12 cellular contexts compared by ENCODE assay signal in genomic region chr12:25107920-25108319, GRCh38.
A peak's percentile ranks its signal among the peaks of the same experiment; 100 is the strongest.
DNase-seq lines count a peak whose midpoint lies in the region; ATAC-seq and TF ChIP-seq lines count a peak whose summit lies in the region.
"Had no signal": no experiment of that assay in that cellular context is flagged by ENCODE, and none has a peak within 500 bp of the region (broad histone marks: within the 10 kb centered on the region; RNA-seq: fewer than 3 reads in every experiment).

No MANE protein-coding gene starts in this region.

- H3K27me3 Mint-ChIP-seq in activated T-cell treated with anti-CD3 and anti-CD28 coated beads, Interleukin-2, amount 50 U/mL, for 24 hours: no peaks in the 10 kb centered on the region
- H3K27me3 Mint-ChIP-seq: activated naive CD8-positive, alpha-beta T cell treated with anti-CD3 and anti-CD28 coated beads, Interleukin-2, amount 50 U/mL, for 24 hours had no signal

- no peak for TF ChIP-seq CTCF in left lung (IDR thresholded peaks at IDR 0.05)

- no peak overlapping the region for H3K9ac ChIP-seq in mesendoderm (ENCODE audit: low read length)

- no peak overlapping the region for H3K23ac ChIP-seq in mesendoderm (ENCODE audit: low read length)

- ATAC-seq in HG02571 (IDR thresholded peaks at IDR 0.05; ENCODE audit: unreplicated experiment) (peak; percentile 88), HG03457 (IDR thresholded peaks at IDR 0.05; ENCODE audit: unreplicated experiment) (peak; percentile 94), left lung (no peak)
- ATAC-seq: activated naive CD8-positive, alpha-beta T cell treated with anti-CD3 and anti-CD28 coated beads, Interleukin-2, amount 50 U/mL, for 24 hours had no signal

- H3K27ac ChIP-seq in left lung (no peak overlapping the region), mesendoderm (ENCODE audit: low read depth, low read length) (no peak overlapping the region)
- H3K27ac ChIP-seq: epithelial cell of prostate, prostate gland had no signal

- H3K4me3 Mint-ChIP-seq in activated T-cell treated with anti-CD3 and anti-CD28 coated beads, Interleukin-2, amount 50 U/mL, for 24 hours: no peak overlapping the region
- H3K4me3 Mint-ChIP-seq: activated naive CD8-positive, alpha-beta T cell treated with anti-CD3 and anti-CD28 coated beads, Interleukin-2, amount 50 U/mL, for 24 hours had no signal

- H3K27me3 ChIP-seq in left lung: no peaks in the 10 kb centered on the region
- H3K27me3 ChIP-seq in mesendoderm (ENCODE audit: insufficient read depth, low read length, poor library complexity): no peaks in the 10 kb centered on the region

- intact Hi-C loops in left lung (cut with DNase I): no loop called here

- DNase-seq in activated T-cell treated with anti-CD3 and anti-CD28 coated beads, Interleukin-2, amount 50 U/mL, for 24 hours: no peak
- no peak for DNase-seq in activated T-cell treated with anti-CD3 and anti-CD28 coated beads, Interleukin-2, amount 50 U/mL, for 1 hour
- no peak for DNase-seq in left lung
- no peak for DNase-seq in NCI-H524 (lab: John Stamatoyannopoulos, UW)
- no peak for DNase-seq in NCI-H1048 (lab: John Stamatoyannopoulos, UW)
- DNase-seq in mesendoderm: no peak
- DNase-seq: activated CD4-positive, CD25-positive, alpha-beta regulatory T cell; activated naive CD8-positive, alpha-beta T cell treated with anti-CD3 and anti-CD28 coated beads, Interleukin-2, amount 50 U/mL, for 24 hours had no signal

- H3K36me3 Mint-ChIP-seq in activated T-cell treated with anti-CD3 and anti-CD28 coated beads, Interleukin-2, amount 50 U/mL, for 24 hours (ENCODE audit: low read depth): peaks cover 44% of the 10 kb centered on the region

- peaks cover 4% of the 10 kb centered on the region for H3K4me1 Mint-ChIP-seq in activated T-cell treated with anti-CD3 and anti-CD28 coated beads, Interleukin-2, amount 50 U/mL, for 24 hours (ENCODE audit: low read depth)
- H3K4me1 Mint-ChIP-seq: activated naive CD8-positive, alpha-beta T cell treated with anti-CD3 and anti-CD28 coated beads, Interleukin-2, amount 50 U/mL, for 24 hours had no signal

- H2AK5ac ChIP-seq in mesendoderm (ENCODE audit: low read length): no peak overlapping the region

- no peak overlapping the region for H2BK5ac ChIP-seq in mesendoderm (ENCODE audit: low read length)

- no peak overlapping the region for H3K18ac ChIP-seq in mesendoderm (ENCODE audit: low read length)

- H3K79me1 ChIP-seq in mesendoderm (ENCODE audit: low read length): no peaks in the 10 kb centered on the region

- H4K5ac ChIP-seq in mesendoderm (ENCODE audit: low read length): no peak overlapping the region

- H3K79me2 ChIP-seq in mesendoderm (ENCODE audit: control insufficient read depth, insufficient read depth, low read length): no peaks in the 10 kb centered on the region

- H3K27ac Mint-ChIP-seq in activated T-cell treated with anti-CD3 and anti-CD28 coated beads, Interleukin-2, amount 50 U/mL, for 24 hours: peak overlapping the region; percentile 26
- H3K27ac Mint-ChIP-seq: activated naive CD8-positive, alpha-beta T cell treated with anti-CD3 and anti-CD28 coated beads, Interleukin-2, amount 50 U/mL, for 24 hours had no signal

- H3K4me3 ChIP-seq in left lung: no peak overlapping the region
- no peak overlapping the region for H3K4me3 ChIP-seq in mesendoderm (ENCODE audit: low read length)
- H3K4me3 ChIP-seq: prostate gland had no signal

- no peaks in the 10 kb centered on the region for H3K4me1 ChIP-seq in left lung
- H3K4me1 ChIP-seq in mesendoderm (ENCODE audit: control insufficient read depth, low read depth, low read length): no peaks in the 10 kb centered on the region
- H3K4me1 ChIP-seq: prostate gland had no signal

- no peak overlapping the region for H4K8ac ChIP-seq in mesendoderm (ENCODE audit: low read depth, low read length)

- no peaks in the 10 kb centered on the region for H3K9me3 ChIP-seq in left lung
- H3K9me3 ChIP-seq: prostate gland had no signal

- no CpG with 5 or more reads among the region's 4 CpGs for WGBS in mesendoderm (ENCODE audit: extremely low coverage, insufficient coverage, low lambda C conversion rate)

- H3K36me3 ChIP-seq in left lung: peaks cover 0 to 20% of the 10 kb centered on the region in 2 donors
- H3K36me3 ChIP-seq in mesendoderm (ENCODE audit: control insufficient read depth, insufficient read depth, low read length): no peaks in the 10 kb centered on the region
- H3K36me3 ChIP-seq: prostate gland had no signal

- no peak overlapping the region for H3K4me2 ChIP-seq in mesendoderm (ENCODE audit: low read length)

- peaks cover 2% of the 10 kb centered on the region for H3K9me3 Mint-ChIP-seq in activated T-cell treated with anti-CD3 and anti-CD28 coated beads, Interleukin-2, amount 50 U/mL, for 24 hours
- H3K9me3 Mint-ChIP-seq: activated naive CD8-positive, alpha-beta T cell treated with anti-CD3 and anti-CD28 coated beads, Interleukin-2, amount 50 U/mL, for 24 hours had no signal

- H2BK15ac ChIP-seq in mesendoderm (replicated peaks; ENCODE audit: low read depth): no peak overlapping the region

- no peak overlapping the region for H3K4ac ChIP-seq in mesendoderm (ENCODE audit: low read depth, low read length)

- no peak overlapping the region for H2BK120ac ChIP-seq in mesendoderm (ENCODE audit: low read depth, low read length)

- no peak overlapping the region for H3K56ac ChIP-seq in mesendoderm (ENCODE audit: low read length)
